Comparison of ENCODE assay signal across 10 cellular contexts in the genomic region with DNA sequence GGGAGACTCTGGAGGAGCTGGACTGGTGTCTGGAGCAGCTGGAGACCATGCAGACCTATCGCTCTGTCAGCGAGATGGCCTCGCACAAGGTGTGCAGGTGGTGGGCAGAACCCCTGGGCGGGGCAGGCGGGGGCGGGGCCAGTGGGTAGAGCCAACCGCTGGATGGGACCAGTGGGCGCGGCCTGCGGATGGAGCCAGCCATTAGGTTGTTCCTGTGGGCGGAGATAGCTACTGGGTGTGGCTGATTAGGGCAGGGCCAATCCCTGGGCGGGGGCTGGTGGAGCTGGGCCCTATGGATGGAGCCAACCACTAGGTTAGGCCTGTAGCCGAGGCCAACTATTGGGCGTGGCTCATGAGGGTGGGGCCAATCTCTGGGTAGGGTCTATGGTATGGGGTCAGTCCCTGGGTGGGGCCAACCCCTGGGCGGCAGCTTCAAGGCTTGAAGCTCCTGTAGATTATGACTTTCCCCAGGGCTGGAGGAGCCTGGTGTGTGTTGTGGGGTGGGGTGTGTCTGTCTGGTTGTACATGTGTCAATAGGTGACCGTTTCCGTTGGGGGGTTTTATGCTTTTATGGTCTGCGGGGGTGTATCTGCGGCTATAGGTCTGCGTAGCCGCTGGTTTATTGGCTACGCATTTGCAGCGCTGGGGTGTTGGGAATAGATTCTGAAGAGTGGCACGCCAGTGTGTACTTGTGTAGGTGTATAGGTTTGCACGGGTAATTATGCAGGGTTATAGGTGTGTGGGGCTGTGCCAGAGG. TPM values are rescaled to one million over a fixed set of nuclear protein-coding genes. Genes with fewer than 3 reads are reported as not detected.
A peak's percentile ranks its signal among the peaks of the same experiment; 100 is the strongest.
DNase-seq lines count a peak whose midpoint lies in the region; ATAC-seq and TF ChIP-seq lines count a peak whose summit lies in the region.
"Had no signal": no experiment of that assay in that cellular context is flagged by ENCODE, and none has a peak within 500 bp of the region (broad histone marks: within the 10 kb centered on the region; RNA-seq: fewer than 3 reads in every experiment).

No MANE protein-coding gene starts in this region.

- no peaks in the 10 kb centered on the region for H3K9me3 ChIP-seq in DND-41 (ENCODE audit: insufficient read depth, low read length, severe bottlenecking)
- no peaks in the 10 kb centered on the region for H3K9me3 ChIP-seq in NT2/D1 (ENCODE audit: insufficient read depth, low read length)
- H3K9me3 ChIP-seq in CD8-positive, alpha-beta T cell (ENCODE audit: low read length): no peaks in the 10 kb centered on the region

- intact Hi-C loops in CD8-positive, alpha-beta T cell (cut with DNase I, micrococcal nuclease): no loop called here

- TF ChIP-seq CTCF in DND-41 (IDR thresholded peaks at IDR 0.05; ENCODE audit: borderline replicate concordance, extremely low read depth, low read length, poor library complexity, severe bottlenecking): no peak
- TF ChIP-seq CTCF in endothelial cell (IDR thresholded peaks at IDR 0.05; ENCODE audit: unreplicated experiment): no peak
- TF ChIP-seq CTCF in CD8-positive, alpha-beta T cell (IDR thresholded peaks at IDR 0.05): no peak

- peaks cover 23% of the 10 kb centered on the region for H3K27me3 Mint-ChIP-seq in endothelial cell (ENCODE audit: unreplicated experiment)
- peaks cover 4% of the 10 kb centered on the region for H3K27me3 Mint-ChIP-seq in CD8-positive, alpha-beta T cell (ENCODE audit: low read depth)

- H3K4me3 Mint-ChIP-seq in endothelial cell (ENCODE audit: unreplicated experiment): no peak overlapping the region
- H3K4me3 Mint-ChIP-seq in CD8-positive, alpha-beta T cell: no peak overlapping the region

- H3K4me2 ChIP-seq in DND-41 (ENCODE audit: insufficient read depth, low read length): no peak overlapping the region

- no peaks in the 10 kb centered on the region for H3K4me1 ChIP-seq in DND-41 (ENCODE audit: insufficient read depth, low read length)
- peaks cover 7% of the 10 kb centered on the region for H3K4me1 ChIP-seq in NT2/D1 (ENCODE audit: insufficient read depth, insufficient read length)
- H3K4me1 ChIP-seq in CD8-positive, alpha-beta T cell (ENCODE audit: insufficient read depth, low read length): no peaks in the 10 kb centered on the region

- H3K27me3 ChIP-seq in DND-41 (ENCODE audit: insufficient read depth, low read length, poor library complexity) (no peaks in the 10 kb centered on the region), NT2/D1 (ENCODE audit: insufficient read depth, insufficient read length) (no peaks in the 10 kb centered on the region)
- H3K27me3 ChIP-seq in CD8-positive, alpha-beta T cell (ENCODE audit: insufficient read depth, low read length): no peaks in the 10 kb centered on the region

- H3K27ac ChIP-seq in DND-41 (ENCODE audit: low read length): no peak overlapping the region
- no peak overlapping the region for H3K27ac ChIP-seq in CD8-positive, alpha-beta T cell (ENCODE audit: low read depth, low read length)

- H3K36me3 ChIP-seq in DND-41 (ENCODE audit: insufficient read depth, low read length) (no peaks in the 10 kb centered on the region), NT2/D1 (ENCODE audit: insufficient read depth, insufficient read length, low read length) (peaks cover 14% of the 10 kb centered on the region)
- H3K36me3 ChIP-seq in CD8-positive, alpha-beta T cell (ENCODE audit: insufficient read depth, low read length): no peaks in the 10 kb centered on the region

- H2AFZ ChIP-seq in DND-41 (ENCODE audit: low read depth, low read length): no peak overlapping the region

- H3K4me3 ChIP-seq in DND-41 (ENCODE audit: low read depth in 1 of 2, low read length in 2 of 2) (no peak overlapping the region), NT2/D1 (ENCODE audit: insufficient read length, low read depth) (no peak overlapping the region)
- H3K4me3 ChIP-seq in CD8-positive, alpha-beta T cell (ENCODE audit: low read depth, low read length): no peak overlapping the region

- no peaks in the 10 kb centered on the region for H3K9me3 Mint-ChIP-seq in endothelial cell (ENCODE audit: unreplicated experiment)
- no peaks in the 10 kb centered on the region for H3K9me3 Mint-ChIP-seq in CD8-positive, alpha-beta T cell

- no peak overlapping the region for H3K9ac ChIP-seq in DND-41 (ENCODE audit: low read depth, low read length)
- no peak overlapping the region for H3K9ac ChIP-seq in NT2/D1 (ENCODE audit: insufficient read length, low read depth)

- no peaks in the 10 kb centered on the region for H3K79me2 ChIP-seq in DND-41 (ENCODE audit: insufficient read depth, low read length)

- peaks cover 6% of the 10 kb centered on the region; the same call in 1 of the 2 replicates for H4K20me1 ChIP-seq in DND-41 (ENCODE audit: insufficient read depth, low read length)

- DNase-seq in AG20443 (ENCODE audit: low spot score): peak; percentile 18
- DNase-seq in DND-41: peak; percentile 42
- peak; percentile 36 for DNase-seq in NT2/D1 (ENCODE audit: low read depth, low spot score)
- DNase-seq in endothelial cell (ENCODE audit: low spot score): no peak
- DNase-seq in CD8-positive, alpha-beta T cell: no peak
- DNase-seq in NCI-H2107 treated with DMSO at 0.1 percent for 48 hours (lab: John Stamatoyannopoulos, UW; ENCODE audit: unreplicated experiment): no peak
- DNase-seq in cortex of kidney (lab: John Stamatoyannopoulos, UW): no peak
- no peak for DNase-seq in NCI-H1930 (lab: John Stamatoyannopoulos, UW)
- DNase-seq: left cardiac atrium, NCI-H1105 treated with DMSO at 0.1 percent for 48 hours had no signal

- POLR2A ChIA-PET in CD8-positive, alpha-beta T cell (lab: Charles Lee): no interaction called here

- ATAC-seq in DND-41 (ENCODE audit: insufficient read depth, low read depth): peak; percentile 51; the same call in 2 of the 3 replicates
- ATAC-seq in CD8-positive, alpha-beta T cell: no peak
- ATAC-seq: left cardiac atrium had no signal

- H3K27ac Mint-ChIP-seq in endothelial cell (ENCODE audit: unreplicated experiment): peak overlapping the region; percentile 42
- H3K27ac Mint-ChIP-seq in CD8-positive, alpha-beta T cell: no peak overlapping the region

- H3K36me3 Mint-ChIP-seq in endothelial cell (ENCODE audit: low read depth, unreplicated experiment): no peaks in the 10 kb centered on the region
- peaks cover 9% of the 10 kb centered on the region for H3K36me3 Mint-ChIP-seq in CD8-positive, alpha-beta T cell

- H3K4me1 Mint-ChIP-seq in endothelial cell (ENCODE audit: unreplicated experiment): no peaks in the 10 kb centered on the region
- no peaks in the 10 kb centered on the region for H3K4me1 Mint-ChIP-seq in CD8-positive, alpha-beta T cell (ENCODE audit: low read depth)

- CTCF ChIA-PET in CD8-positive, alpha-beta T cell (lab: Charles Lee): interaction anchor here (0.6 to 1.5 kb wide), 3 partner anchors 14 to 211 kb away, joined by 3 to 4 read pairs (median 3); a partner anchor contains a TSS

RNA-seq across cellular contexts. Expression of a gene that starts 30.7 kb away (rescaled TPM):
- 0.46 TPM for total RNA-seq in endothelial cell (ENCODE audit: unreplicated experiment)
- total RNA-seq in CD8-positive, alpha-beta T cell: 10 to 100 TPM; 21.1 to 23.6 TPM

RNA-seq across cellular contexts. Expression of a gene that starts 47.7 kb away (rescaled TPM):
- 386 TPM for total RNA-seq in endothelial cell (ENCODE audit: unreplicated experiment)
- 100 to 1,000 TPM; 195 to 196 TPM for total RNA-seq in CD8-positive, alpha-beta T cell

RNA-seq across cellular contexts. Expression of a gene that starts 52.1 kb away (rescaled TPM):
- 56.4 TPM for total RNA-seq in endothelial cell (ENCODE audit: unreplicated experiment)
- 10 to 100 TPM; 13.1 to 13.7 TPM for total RNA-seq in CD8-positive, alpha-beta T cell

Comparison
In these comparisons a context has a peak if more than half of its experiments do, and no peak if none do; other contexts are left out.
1. DNase-seq: peak in AG20443 (single experiment), DND-41 (single experiment) and NT2/D1 (single experiment); none in endothelial cell (single experiment), CD8-positive, alpha-beta T cell (0 of 7), NCI-H2107 treated with DMSO at 0.1 percent for 48 hours (single experiment), cortex of kidney (single experiment) and NCI-H1930 (0 of 2).
2. RNA of a gene that starts 30.7 kb away (total RNA-seq): 21.1 to 23.6 TPM in CD8-positive, alpha-beta T cell; 0.46 TPM in endothelial cell (single experiment); every median in the first group is over 10 times any median in the second.